1 cellular context compared by ENCODE assay signal in genomic region chr21:43355196-43355924, GRCh38.
TF ChIP-seq lines count a peak whose summit lies in the region.

No MANE protein-coding gene starts in this region.

TF ChIP-seq in GM12878, 131 proteins besides CTCF, POLR2A, EP300 and RAD21 (continued from another document):
- no peak for TF ChIP-seq IRF3 (IDR thresholded peaks at IDR 0.05)
- no peak for TF ChIP-seq ZNF384 (IDR thresholded peaks at IDR 0.05; ENCODE audit: borderline replicate concordance, low read depth, low read length)
- no peak for TF ChIP-seq FOXK2 (IDR thresholded peaks at IDR 0.05)
- peak in 1 of 2 experiments; percentile 56; a peak in 2 of 3 replicates for TF ChIP-seq EGR1 (IDR thresholded peaks at IDR 0.05; ENCODE audit: borderline replicate concordance in 1 of 2, low read depth in 2 of 2, low read length in 2 of 2)
- TF ChIP-seq NFIC (IDR thresholded peaks at IDR 0.05; ENCODE audit: low read depth, low read length): no peak
- TF ChIP-seq HDAC2 (IDR thresholded peaks at IDR 0.05): no peak
- peak; percentile 40 for TF ChIP-seq BCL3 (IDR thresholded peaks at IDR 0.05; ENCODE audit: borderline replicate concordance, insufficient read depth, low read depth, low read length, poor library complexity, severe bottlenecking)
- no peak for TF ChIP-seq CHD4 (IDR thresholded peaks at IDR 0.05)
- no peak for TF ChIP-seq LARP7 (IDR thresholded peaks at IDR 0.05)
- TF ChIP-seq RELA (IDR thresholded peaks at IDR 0.05; ENCODE audit: borderline replicate concordance, partially characterized antibody): peak; percentile 30
